In genomic region chr5:29148581-29148980, GRCh38 we compare ENCODE assay signal across 25 cellular contexts.
"Had no signal": no experiment of that assay in that cellular context is flagged by ENCODE, and none has a peak within 500 bp of the region (broad histone marks: within the 10 kb centered on the region; RNA-seq: fewer than 3 reads in every experiment).

No MANE protein-coding gene starts in this region.

- DNase-seq: hypothalamus; islet precursor cell; left ventricle myocardium inferior; naive thymus-derived CD8-positive, alpha-beta T cell; ovary; right lobe of liver; stimulated activated CD4-positive, alpha-beta T cell treated with anti-CD3 and anti-CD28 coated beads, Interleukin-12 subunit alpha, Interleukin-12 subunit beta, amount 100 ng/mL, for 4 hours; stimulated activated CD4-positive, alpha-beta T cell treated with anti-CD3 and anti-CD28 coated beads, Interleukin-15, amount 100 ng/mL, for 24 hours; stimulated activated CD4-positive, alpha-beta T cell treated with anti-CD3 and anti-CD28 coated beads, Interleukin-2, amount 100 ng/mL, for 24 hours; stimulated activated CD4-positive, alpha-beta T cell treated with anti-CD3 and anti-CD28 coated beads, Interleukin-4, amount 100 ng/mL, for 1 hour; stimulated activated naive B cell treated with anti-CD40 and anti-IgM and Interleukin-4, amounts not matched to agents 10 μg/mL and 1 μg/mL and 100 μg/mL, for 72 hours; stimulated activated naive CD8-positive, alpha-beta T cell treated with anti-CD3 and anti-CD28 coated beads, Interleukin-15, Interleukin-2, amounts not matched to agents 100 U/mL and 50 U/mL, for 24 hours; stomach; tibial artery; trophoblast cell; upper lobe of right lung; uterus had no signal

- ATAC-seq: naive thymus-derived CD8-positive, alpha-beta T cell; right lobe of liver; stimulated activated naive B cell treated with anti-CD40 and anti-IgM and Interleukin-4, amounts not matched to agents 10 μg/mL and 1 μg/mL and 100 μg/mL, for 72 hours; stimulated activated naive CD8-positive, alpha-beta T cell treated with anti-CD3 and anti-CD28 coated beads, Interleukin-15, Interleukin-2, amounts not matched to agents 100 U/mL and 50 U/mL, for 24 hours; upper lobe of right lung had no signal

- H3K27ac Mint-ChIP-seq: memory B cell; naive thymus-derived CD8-positive, alpha-beta T cell; nephron; progenitor cell of endocrine pancreas; stimulated activated naive B cell treated with anti-CD40 and anti-IgM and Interleukin-4, amounts not matched to agents 10 μg/mL and 1 μg/mL and 100 μg/mL, for 72 hours had no signal

- H3K4me3 Mint-ChIP-seq: memory B cell; naive thymus-derived CD8-positive, alpha-beta T cell; nephron; neural crest cell; stimulated activated naive B cell treated with anti-CD40 and anti-IgM and Interleukin-4, amounts not matched to agents 10 μg/mL and 1 μg/mL and 100 μg/mL, for 72 hours had no signal

- H3K36me3 ChIP-seq: left ventricle myocardium inferior, ovary, right atrium auricular region, right lobe of liver, stomach, thoracic aorta, tibial artery, upper lobe of right lung, uterus had no signal

- H3K9me3 ChIP-seq: ovary, right atrium auricular region, right lobe of liver, stomach, thoracic aorta, tibial artery, upper lobe of right lung, uterus had no signal

- H3K9me3 Mint-ChIP-seq: memory B cell, nephron, neural crest cell had no signal

- H3K27me3 Mint-ChIP-seq: memory B cell; naive thymus-derived CD8-positive, alpha-beta T cell; progenitor cell of endocrine pancreas; stimulated activated naive B cell treated with anti-CD40 and anti-IgM and Interleukin-4, amounts not matched to agents 10 μg/mL and 1 μg/mL and 100 μg/mL, for 72 hours had no signal

- H3K4me1 Mint-ChIP-seq: memory B cell; naive thymus-derived CD8-positive, alpha-beta T cell; nephron; stimulated activated naive B cell treated with anti-CD40 and anti-IgM and Interleukin-4, amounts not matched to agents 10 μg/mL and 1 μg/mL and 100 μg/mL, for 72 hours had no signal

- H3K4me1 ChIP-seq: left ventricle myocardium inferior, right atrium auricular region, right lobe of liver, stomach, tibial artery, upper lobe of right lung, uterus had no signal

- H3K27ac ChIP-seq: left ventricle myocardium inferior, ovary, right atrium auricular region, right lobe of liver, skin epidermis, stomach, thoracic aorta, tibial artery, upper lobe of right lung, uterus had no signal

- H3K36me3 Mint-ChIP-seq: memory B cell; naive thymus-derived CD8-positive, alpha-beta T cell; stimulated activated naive B cell treated with anti-CD40 and anti-IgM and Interleukin-4, amounts not matched to agents 10 μg/mL and 1 μg/mL and 100 μg/mL, for 72 hours had no signal

- H3K4me3 ChIP-seq: left ventricle myocardium inferior, lung, ovary, right atrium auricular region, right lobe of liver, skin epidermis, stomach, thoracic aorta, tibial artery, upper lobe of right lung, uterus had no signal

- H3K27me3 ChIP-seq: ovary, right atrium auricular region, right lobe of liver, stomach, tibial artery, upper lobe of right lung, uterus had no signal
